ENCODE assay signal across 8 cellular contexts in the genomic region with DNA sequence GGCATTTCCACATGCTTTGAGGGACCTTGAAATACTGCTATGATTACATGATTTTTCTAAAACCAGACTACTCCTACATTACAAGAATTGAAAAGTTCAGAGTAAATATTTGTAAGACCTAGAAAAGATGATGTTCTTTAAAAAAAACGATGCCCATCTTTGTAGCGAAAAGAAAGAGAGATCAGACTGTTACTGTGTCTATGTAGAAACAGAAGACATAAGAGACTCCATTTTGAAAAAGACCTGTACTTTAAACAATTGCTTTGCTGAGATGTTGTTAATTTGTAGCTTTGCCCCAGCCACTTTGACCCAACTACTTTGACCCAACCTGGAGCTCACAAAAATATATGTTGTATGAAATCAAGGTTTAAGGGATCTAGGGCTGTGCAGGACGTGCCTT. TPM values are rescaled to one million over a fixed set of nuclear protein-coding genes. Genes with fewer than 3 reads are reported as not detected.
DNase-seq lines count a peak whose midpoint lies in the region; ATAC-seq, FAIRE-seq and TF ChIP-seq lines count a peak whose summit lies in the region.
"Not testable (repeated sequence)": the region's sequence is repeated elsewhere in the genome, so short reads cannot be mapped to it uniquely, and the experiment has no call there.

No MANE protein-coding gene starts in this region.

- not testable (repeated sequence) for H3K4me3 Mint-ChIP-seq in GM23338; endothelial cell (ENCODE audit: unreplicated experiment); nephron

- H3K27ac Mint-ChIP-seq in GM23338 (peak overlapping the region; percentile 4; the same call in 1 of the 2 replicates), endothelial cell (ENCODE audit: unreplicated experiment) (peak overlapping the region; percentile 45), nephron (peak overlapping the region; percentile 25 to 80 (median 61))

- TF ChIP-seq POLR2A in A549 (IDR thresholded peaks at IDR 0.05; ENCODE audit: low read length); K562 (conservative IDR thresholded peaks at IDR 0.05): not testable (repeated sequence)

- not testable (repeated sequence) for H3K27me3 Mint-ChIP-seq in GM23338 (ENCODE audit: insufficient read depth, low read depth, poor library complexity); endothelial cell (ENCODE audit: unreplicated experiment); nephron (ENCODE audit: low read depth)

- TF ChIP-seq RAD21 in A549 (conservative IDR thresholded peaks at IDR 0.05 in 1 of 2, IDR thresholded peaks at IDR 0.05 in 1 of 2); K562 (CRISPR knock-in tag; conservative IDR thresholded peaks at IDR 0.05 in 1 of 2, IDR thresholded peaks at IDR 0.05 in 1 of 2): not testable (repeated sequence)

- H2AFZ ChIP-seq in GM23338; PC-9; K562 (ENCODE audit: low read depth, low read length): not testable (repeated sequence)
- H2AFZ ChIP-seq in smooth muscle cell (ENCODE audit: low read depth): peak overlapping the region; percentile 37

- H3K27me3 ChIP-seq in GM23338 (ENCODE audit: insufficient read depth); PC-9 (ENCODE audit: insufficient read depth, low read depth); K562 (ENCODE audit: control insufficient read depth in 2 of 2, insufficient read depth in 2 of 2, low read length in 2 of 2); smooth muscle cell (ENCODE audit: low read depth): not testable (repeated sequence)

- TF ChIP-seq EP300 in A549 (IDR thresholded peaks at IDR 0.05); K562 (IDR thresholded peaks at IDR 0.05; ENCODE audit: low read length): not testable (repeated sequence)

- H3K36me3 ChIP-seq in GM23338 (ENCODE audit: insufficient read depth); PC-9 (ENCODE audit: low read depth); SK-N-MC (ENCODE audit: insufficient read depth, low read length); K562 (ENCODE audit: control insufficient read depth, insufficient read depth, low read length); smooth muscle cell (ENCODE audit: low read depth): not testable (repeated sequence)

- not testable (repeated sequence) for BruUV-seq in PC-9 (replicated peaks; lab: Mats Ljungman, UMichigan); K562 (replicated peaks; lab: Mats Ljungman, UMichigan)

- POLR2A ChIA-PET in A549 (lab: Yijun Ruan, JAX); K562 (lab: Yijun Ruan, JAX): not testable (repeated sequence)
- POLR2A ChIA-PET in PC-9 (lab: Charles Lee; ENCODE audit: unreplicated experiment): interaction anchor here (0.6 kb wide), 1 partner anchor 1082 kb away, joined by 6 read pairs; no protein-coding TSS in a partner anchor

- not testable (repeated sequence) for H3K4me2 ChIP-seq in A549; GM23338; PC-9; K562 (ENCODE audit: insufficient read depth, low read length); smooth muscle cell

- H3K79me2 ChIP-seq in GM23338 (replicated peaks; ENCODE audit: insufficient read depth); PC-9 (ENCODE audit: low read depth); K562 (ENCODE audit: control insufficient read depth, insufficient read depth, low read length); smooth muscle cell (ENCODE audit: low read depth): not testable (repeated sequence)

- H3F3A ChIP-seq in GM23338 (replicated peaks; ENCODE audit: low read depth); smooth muscle cell (ENCODE audit: low read depth): not testable (repeated sequence)
- H3F3A ChIP-seq in PC-9 (ENCODE audit: insufficient read depth, low read depth): peaks cover 32% of the 10 kb centered on the region

- not testable (repeated sequence) for H3K9me3 ChIP-seq in A549; PC-9 (ENCODE audit: insufficient read depth, low read depth); SK-N-MC (ENCODE audit: low read depth, low read length); K562 (replicated peaks; ENCODE audit: control insufficient read depth, insufficient read depth, low read depth, low read length); smooth muscle cell (replicated peaks; ENCODE audit: low read depth)

- not testable (repeated sequence) for DNase-seq in A549 (ENCODE audit: low read depth in 1 of 2, low spot score in 1 of 2); GM23338 (ENCODE audit: low spot score); PC-9; SK-N-MC (ENCODE audit: low read depth, low spot score); K562 (ENCODE audit: extremely low read depth in 1 of 4, low spot score in 3 of 4); endothelial cell (ENCODE audit: low spot score); smooth muscle cell (lab: John Stamatoyannopoulos, UW; ENCODE audit: unreplicated experiment)

- not testable (repeated sequence) for H3K4me3 ChIP-seq in A549, GM23338, PC-9, SK-N-MC, K562, smooth muscle cell

- CTCF ChIA-PET in A549 (lab: Yijun Ruan, JAX): interaction anchor here (0.7 kb wide), 1 partner anchor 14 kb away, joined by 3 read pairs; no protein-coding TSS in a partner anchor
- CTCF ChIA-PET in PC-9 (lab: Charles Lee); K562 (lab: Yijun Ruan, JAX; ENCODE audit: low intra/inter-chr PET ratio): not testable (repeated sequence)

- not testable (repeated sequence) for FAIRE-seq in A549 (lab: Jason Lieb, UNC); K562 (lab: Jason Lieb, UNC)

- not testable (repeated sequence) for H3K9me2 ChIP-seq in GM23338 (ENCODE audit: insufficient read depth); PC-9 (ENCODE audit: insufficient read depth)

- H3K9me1 ChIP-seq in K562 (ENCODE audit: control insufficient read depth, insufficient read depth, low read length): not testable (repeated sequence)

- ATAC-seq in A549, GM23338, K562: not testable (repeated sequence)

- H3K27ac ChIP-seq in A549; GM23338 (ENCODE audit: low read depth); K562 (ENCODE audit: extremely low read depth, low read depth, low read length); smooth muscle cell (ENCODE audit: low read depth): not testable (repeated sequence)
- peak overlapping the region; percentile 96 for H3K27ac ChIP-seq in PC-9
- H3K27ac ChIP-seq in SK-N-MC: peak overlapping the region; percentile 46

- not testable (repeated sequence) for H4K20me1 ChIP-seq in GM23338 (replicated peaks; ENCODE audit: insufficient read depth); PC-9 (ENCODE audit: insufficient read depth); K562 (replicated peaks; ENCODE audit: control insufficient read depth, insufficient read depth, low read length); smooth muscle cell (ENCODE audit: low read depth)

- H3K4me1 ChIP-seq in A549: peaks cover 17% of the 10 kb centered on the region
- not testable (repeated sequence) for H3K4me1 ChIP-seq in GM23338 (ENCODE audit: insufficient read depth); K562 (replicated peaks in 1 of 2; ENCODE audit: control insufficient read depth in 2 of 2, insufficient read depth in 2 of 2, low read length in 2 of 2); smooth muscle cell (ENCODE audit: low read depth)
- H3K4me1 ChIP-seq in PC-9 (replicated peaks; ENCODE audit: insufficient read depth): peaks cover 53% of the 10 kb centered on the region

- H3K4me1 Mint-ChIP-seq in GM23338 (peaks cover 17% of the 10 kb centered on the region), endothelial cell (ENCODE audit: unreplicated experiment) (peaks cover 24% of the 10 kb centered on the region), nephron (peaks cover 19% of the 10 kb centered on the region)

- H3K36me3 Mint-ChIP-seq in GM23338 (ENCODE audit: low read depth); endothelial cell (ENCODE audit: low read depth, unreplicated experiment); nephron (ENCODE audit: low read depth): not testable (repeated sequence)

- WGBS in A549 (ENCODE audit: missing lambda C conversion rate): 84% methylated on average over 3 of the region's 3 CpGs
- 44% methylated on average over 3 of the region's 3 CpGs for WGBS in K562 (ENCODE audit: insufficient coverage, low coverage, missing lambda C conversion rate)
- WGBS in smooth muscle cell (ENCODE audit: low lambda C conversion rate): 79% methylated on average over 3 of the region's 3 CpGs

- not testable (repeated sequence) for H3K9ac ChIP-seq in SK-N-MC (ENCODE audit: insufficient read length); K562 (ENCODE audit: insufficient read depth in 1 of 2, low read depth in 2 of 2, low read length in 2 of 2); smooth muscle cell (ENCODE audit: low read depth)

- TF ChIP-seq CTCF in A549 (IDR thresholded peaks at IDR 0.05); GM23338 (conservative IDR thresholded peaks at IDR 0.05; ENCODE audit: low read depth in 2 of 2); PC-9 (conservative IDR thresholded peaks at IDR 0.05); K562 (IDR thresholded peaks at IDR 0.05 in 2 of 3, conservative IDR thresholded peaks at IDR 0.05 in 1 of 3; ENCODE audit: insufficient read depth in 2 of 3, low read depth in 1 of 3, low read length in 3 of 3); endothelial cell (IDR thresholded peaks at IDR 0.05; ENCODE audit: unreplicated experiment); nephron (IDR thresholded peaks at IDR 0.05; ENCODE audit: unreplicated experiment in 3 of 3); smooth muscle cell (IDR thresholded peaks at IDR 0.05; ENCODE audit: borderline replicate concordance, insufficient read depth, poor library complexity, severe bottlenecking): not testable (repeated sequence)

- in situ Hi-C loops in K562 (cut with MboI): not testable (repeated sequence)

- intact Hi-C loops in PC-9 (cut with micrococcal nuclease; ENCODE audit: unreplicated experiment); K562 (cut with micrococcal nuclease): not testable (repeated sequence)

- H3K9me3 Mint-ChIP-seq in GM23338; endothelial cell (ENCODE audit: unreplicated experiment); nephron: not testable (repeated sequence)

RNA-seq across cellular contexts. Expression of gene LGALS8, which starts 19.4 kb away (rescaled TPM):
- 61.3 and 66.0 TPM in 2 replicates for polyA plus RNA-seq in A549 (2011; rRNA removed)
- 10.5 and 11.8 TPM in 2 replicates for polyA plus RNA-seq in A549 (2012; cell fraction: cytosol; rRNA removed)
- polyA plus RNA-seq in A549 (2012; cell fraction: nucleus; rRNA removed): 12.8 and 24.0 TPM in 2 replicates
- polyA plus RNA-seq in A549 (2017; fragmentation: RNase III; extraction: RNeasy Plus Mini Kit Qiagen cat#74134 plus additional on column Dnase treatment): 30.1 to 32.3 TPM (median 32.1 TPM) in 3 replicates
- 35.5 and 46.7 TPM in 2 replicates for polyA minus RNA-seq in A549 (2011; rRNA and poly(A)+ RNA removed)
- 11.5 and 20.2 TPM in 2 replicates for total RNA-seq in GM23338 (2014; rRNA removed; shearing (Covaris generic))
- polyA plus RNA-seq in GM23338 (2016; fragmentation: Nextera tagmentation; extraction: Ambion mirVana): 10.1 and 10.5 TPM in 2 replicates
- total RNA-seq in PC-9 (2021): 36.4 and 59.2 TPM in 2 replicates
- total RNA-seq in K562 (2011; cell fraction: chromatin; rRNA removed; ENCODE audit: low replicate concordance): 123 and 174 TPM in 2 replicates
- 65.5 and 71.3 TPM in 2 replicates for total RNA-seq in K562 (2011; cell fraction: nucleolus; rRNA removed)
- 91.4 and 121 TPM in 2 replicates for total RNA-seq in K562 (2011; cell fraction: nucleoplasm; rRNA removed)
- 47.4 and 57.4 TPM in 2 replicates for total RNA-seq in K562 (2014; rRNA removed)
- 69.1 and 93.7 TPM in 2 replicates for total RNA-seq in K562 (2014; rRNA removed; fragmentation: Illumina TruSeq; extraction: Trizol)
- total RNA-seq in K562 (2015; rRNA removed; fragmentation: Illumina TruSeq; extraction: Trizol): 66.6 and 74.1 TPM in 2 replicates
- total RNA-seq in K562 (2021): 53.5 and 59.1 TPM in 2 replicates
- 65.2 and 70.3 TPM in 2 replicates for polyA plus RNA-seq in K562 (2011; rRNA removed)
- 20.6 and 40.3 TPM in 2 replicates for polyA plus RNA-seq in K562 (2011; cell fraction: cytosol; rRNA removed)
- 190 and 230 TPM in 2 replicates for polyA plus RNA-seq in K562 (2011; cell fraction: nucleus; rRNA removed)
- 66.1 and 79.9 TPM in 2 replicates for polyA plus RNA-seq in K562 (2012)
- 69.4 and 79.8 TPM in 2 replicates for polyA plus RNA-seq in K562 (2014; fragmentation: Illumina TruSeq; extraction: Trizol)
- 10 to 100 TPM; 62.7 to 87.7 TPM for polyA plus RNA-seq in K562 (2014; fragmentation: Nextera tagmentation; extraction: Ambion mirVana)
- 71.0 and 82.8 TPM in 2 replicates for polyA plus RNA-seq in K562 (2014; rRNA removed)
- polyA minus RNA-seq in K562 (2011; rRNA and poly(A)+ RNA removed): 67.2 and 83.5 TPM in 2 replicates
- polyA minus RNA-seq in K562 (2011; cell fraction: cytosol; rRNA and poly(A)+ RNA removed): 24.7 and 31.0 TPM in 2 replicates
- polyA minus RNA-seq in K562 (2011; cell fraction: nucleus; rRNA and poly(A)+ RNA removed): 64.2 and 87.4 TPM in 2 replicates
- 94.5 TPM for total RNA-seq in endothelial cell (ENCODE audit: unreplicated experiment)
- 38.7 and 72.2 TPM in 2 replicates for total RNA-seq in smooth muscle cell
- polyA plus RNA-seq in smooth muscle cell: 25.7 and 26.0 TPM in 2 replicates

Comparison
In these comparisons a context has a peak if more than half of its experiments do, and no peak if none do; other contexts are left out.
1. H3K27ac Mint-ChIP-seq: peak in every context shown above with its lines; median percentile 61 in nephron; 45 in endothelial cell; 4 in GM23338.